ENCODE assay signal across 11 cellular contexts in the genomic region with DNA sequence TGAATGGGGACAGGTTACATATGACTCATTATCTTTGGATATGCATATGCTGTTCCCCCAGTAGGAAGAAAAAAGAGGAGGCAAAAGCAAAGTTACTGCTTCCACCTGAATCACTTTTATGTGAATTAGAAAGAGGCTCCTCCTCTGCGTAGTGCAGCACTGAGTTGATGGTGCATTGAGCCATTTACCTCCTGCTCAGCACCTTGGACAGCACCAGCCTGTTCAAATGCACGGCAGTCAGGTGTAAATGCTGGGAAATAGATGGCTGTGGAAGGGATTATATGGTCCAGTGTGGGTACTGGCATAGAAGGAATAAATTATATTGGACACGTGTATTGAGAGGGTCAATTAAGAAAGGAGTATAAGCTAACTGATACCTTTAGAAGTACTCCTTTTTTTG.
DNase-seq lines count a peak whose midpoint lies in the region; ATAC-seq and TF ChIP-seq lines count a peak whose summit lies in the region.
"Had no signal": no experiment of that assay in that cellular context is flagged by ENCODE, and none has a peak within 500 bp of the region (broad histone marks: within the 10 kb centered on the region; RNA-seq: fewer than 3 reads in every experiment).

No MANE protein-coding gene starts in this region.

- H3K27me3 ChIP-seq in adrenal gland = no peaks in the 10 kb centered on the region
- H3K27me3 ChIP-seq in mesendoderm (ENCODE audit: insufficient read depth, low read length, poor library complexity) = no peaks in the 10 kb centered on the region
- H3K27me3 ChIP-seq: dorsolateral prefrontal cortex had no signal

- H3K4me1 ChIP-seq in adrenal gland (replicated peaks in 1 of 2) (no peaks in the 10 kb centered on the region), mesendoderm (ENCODE audit: control insufficient read depth, low read depth, low read length) (no peaks in the 10 kb centered on the region)

- no peak overlapping the region for H3K56ac ChIP-seq in mesendoderm (ENCODE audit: low read length)

- no peak overlapping the region for H3K4ac ChIP-seq in mesendoderm (ENCODE audit: low read depth, low read length)

- H3K27ac ChIP-seq in adrenal gland (no peak overlapping the region), mesendoderm (ENCODE audit: low read depth, low read length) (no peak overlapping the region)
- H3K27ac ChIP-seq: dorsolateral prefrontal cortex had no signal

- no peaks in the 10 kb centered on the region for H3K9me3 ChIP-seq in adrenal gland (replicated peaks in 1 of 3)

- TF ChIP-seq CTCF in GM10248 (IDR thresholded peaks at IDR 0.05; ENCODE audit: control extremely low read depth, extremely low read depth, low read depth, missing control alignments) (no peak), adrenal gland (IDR thresholded peaks at IDR 0.05) (no peak)

- CTCF ChIA-PET in GM10248 (lab: Yijun Ruan, JAX) = no interaction called here

- no peak overlapping the region for H2BK15ac ChIP-seq in mesendoderm (replicated peaks; ENCODE audit: low read depth)

- no peak overlapping the region for H3K18ac ChIP-seq in mesendoderm (ENCODE audit: low read length)

- POLR2A ChIA-PET in GM10248 (lab: Yijun Ruan, JAX) = no interaction called here

- no peak for TF ChIP-seq POLR2A in adrenal gland (IDR thresholded peaks at IDR 0.05)

- no peak overlapping the region for H2BK120ac ChIP-seq in mesendoderm (ENCODE audit: low read depth, low read length)

- ATAC-seq in GM21619 (IDR thresholded peaks at IDR 0.05; ENCODE audit: unreplicated experiment) (no peak), HG03095 (IDR thresholded peaks at IDR 0.05; ENCODE audit: unreplicated experiment) (no peak), GM21390 (IDR thresholded peaks at IDR 0.05; ENCODE audit: unreplicated experiment) (no peak)
- ATAC-seq: activated CD4-positive, CD25-positive, alpha-beta regulatory T cell treated with anti-CD3 and anti-CD28 coated beads, Interleukin-2, amount 50 U/mL, for 24 hours had no signal

- intact Hi-C loops in adrenal gland (cut with DNase I) = no loop called here

- DNase-seq in GM10248 (ENCODE audit: extremely low spot score) = peak; percentile 11
- DNase-seq in KG1 (lab: John Stamatoyannopoulos, UW) = peak; percentile 11
- DNase-seq in adrenal gland = peak in 6 of 7 donors; percentile 18 to 53 (median 38)
- peak; percentile 71 for DNase-seq in mesendoderm
- no peak for DNase-seq in superior temporal gyrus (ENCODE audit: extremely low spot score)
- DNase-seq: dorsolateral prefrontal cortex, NCI-H1694 treated with DMSO at 0.1 percent for 48 hours had no signal

- H3K4me2 ChIP-seq in mesendoderm (ENCODE audit: low read length) = no peak overlapping the region

- no peak overlapping the region for H4K5ac ChIP-seq in mesendoderm (ENCODE audit: low read length)

- H3K9ac ChIP-seq in mesendoderm (ENCODE audit: low read length) = no peak overlapping the region

- WGBS in adrenal gland, 4 donors = 10 to 15% (median 12%) methylated on average over 3 of the region's 3 CpGs
- whole genome bisulfite sequencing in mesendoderm (ENCODE audit: extremely low coverage, insufficient coverage, low lambda C conversion rate) = no CpG with 5 or more reads among the region's 3 CpGs

- no peak overlapping the region for H2BK5ac ChIP-seq in mesendoderm (ENCODE audit: low read length)

- H3K4me3 ChIP-seq in adrenal gland (no peak overlapping the region), mesendoderm (ENCODE audit: low read length) (no peak overlapping the region)
- H3K4me3 ChIP-seq: dorsolateral prefrontal cortex had no signal

- H3K79me2 ChIP-seq in mesendoderm (ENCODE audit: control insufficient read depth, insufficient read depth, low read length) = no peaks in the 10 kb centered on the region

- H3K36me3 ChIP-seq in adrenal gland (replicated peaks in 1 of 2) (no peaks in the 10 kb centered on the region), mesendoderm (ENCODE audit: control insufficient read depth, insufficient read depth, low read length) (no peaks in the 10 kb centered on the region)

- H4K8ac ChIP-seq in mesendoderm (ENCODE audit: low read depth, low read length) = no peak overlapping the region

- no peak overlapping the region for H2AK5ac ChIP-seq in mesendoderm (ENCODE audit: low read length)

- H3K79me1 ChIP-seq in mesendoderm (ENCODE audit: low read length) = no peaks in the 10 kb centered on the region

- H3K23ac ChIP-seq in mesendoderm (ENCODE audit: low read length) = no peak overlapping the region
